ENCODE assay signal across 22 cellular contexts in genomic region chr20:43386878-43387277, GRCh38.
"Had no signal": no experiment of that assay in that cellular context is flagged by ENCODE, and none has a peak within 500 bp of the region (broad histone marks: within the 10 kb centered on the region; RNA-seq: fewer than 3 reads in every experiment).

No MANE protein-coding gene starts in this region.

- H3K36me3 Mint-ChIP-seq: activated naive CD4-positive, alpha-beta T cell treated with anti-CD3 and anti-CD28 coated beads, Interleukin-2, amount 50 U/mL, for 24 hours; immature natural killer cell; natural killer cell; type B pancreatic cell had no signal

- FAIRE-seq: endometrium, TTC549 had no signal

- ATAC-seq: activated CD8-positive, alpha-beta T cell treated with anti-CD3 and anti-CD28 coated beads, Interleukin-2, amount 10 ng/mL, durations not matched to agents 7 days and 5 days; body of pancreas; left ventricle myocardium superior; natural killer cell had no signal

- H3K4me3 Mint-ChIP-seq: activated CD8-positive, alpha-beta T cell treated with anti-CD3 and anti-CD28 coated beads, Interleukin-2, amount 10 ng/mL, durations not matched to agents 7 days and 5 days; activated naive CD4-positive, alpha-beta T cell treated with anti-CD3 and anti-CD28 coated beads, Interleukin-2, amount 50 U/mL, for 24 hours; dendritic cell treated with granulocyte-macrophage colony-stimulating factor and Interleukin-4, amounts not matched to agents 40 ng/mL and 50 ng/mL, for 4 days; immature natural killer cell; natural killer cell; type B pancreatic cell had no signal

- H3K27me3 ChIP-seq: body of pancreas, testis had no signal

- H3K27ac ChIP-seq: body of pancreas, prostate gland, testis, WERI-Rb-1 had no signal

- H3K27ac Mint-ChIP-seq: activated CD8-positive, alpha-beta T cell treated with anti-CD3 and anti-CD28 coated beads, Interleukin-2, amount 10 ng/mL, durations not matched to agents 7 days and 5 days; activated naive CD4-positive, alpha-beta T cell treated with anti-CD3 and anti-CD28 coated beads, Interleukin-2, amount 50 U/mL, for 24 hours; dendritic cell treated with granulocyte-macrophage colony-stimulating factor and Interleukin-4, amounts not matched to agents 40 ng/mL and 50 ng/mL, for 4 days; immature natural killer cell; natural killer cell; type B pancreatic cell had no signal

- H3K36me3 ChIP-seq: prostate gland, WERI-Rb-1 had no signal

- DNase-seq: activated CD4-positive, alpha-beta T cell treated with anti-CD3 and anti-CD28 coated beads, Interleukin-2, amount 50 U/mL, for 1 hour; activated CD4-positive, CD25-positive, alpha-beta regulatory T cell treated with anti-CD3 and anti-CD28 coated beads, Interleukin-2, amount 50 U/mL, for 72 hours; activated CD8-positive, alpha-beta T cell treated with anti-CD3 and anti-CD28 coated beads, Interleukin-2, amount 10 ng/mL, durations not matched to agents 7 days and 5 days; activated gamma-delta T cell treated with Interleukin-2 at 50 U/mL for 16 hours; anterior cingulate cortex; body of pancreas; effector CD4-positive, alpha-beta T cell; foreskin fibroblast; immature natural killer cell; left ventricle myocardium superior; midbrain; natural killer cell; stimulated activated CD4-positive, alpha-beta T cell treated with anti-CD3 and anti-CD28 coated beads, Interleukin-4, amount 100 ng/mL, for 1 hour; stimulated activated naive CD4-positive, alpha-beta T cell; testis; WERI-Rb-1 had no signal

- H3K4me3 ChIP-seq: body of pancreas, prostate gland, testis had no signal

- H3K4me1 Mint-ChIP-seq: activated naive CD4-positive, alpha-beta T cell treated with anti-CD3 and anti-CD28 coated beads, Interleukin-2, amount 50 U/mL, for 24 hours; immature natural killer cell; natural killer cell had no signal

- H3K9me3 ChIP-seq: body of pancreas, prostate gland, testis had no signal

- H3K9me3 Mint-ChIP-seq: activated naive CD4-positive, alpha-beta T cell treated with anti-CD3 and anti-CD28 coated beads, Interleukin-2, amount 50 U/mL, for 24 hours; immature natural killer cell; natural killer cell; type B pancreatic cell had no signal

- H3K4me1 ChIP-seq: body of pancreas, prostate gland had no signal
